Comparison of ENCODE assay signal across 25 cellular contexts in genomic region chr20:47235111-47235510, GRCh38.
"Had no signal": no experiment of that assay in that cellular context is flagged by ENCODE, and none has a peak within 500 bp of the region (broad histone marks: within the 10 kb centered on the region; RNA-seq: fewer than 3 reads in every experiment).

No MANE protein-coding gene starts in this region.

- H3K27me3 ChIP-seq: colonic mucosa, dorsolateral prefrontal cortex, esophagus squamous epithelium, gastrocnemius medialis, heart right ventricle, left lung had no signal

- H3K27ac Mint-ChIP-seq: dendritic cell treated with granulocyte-macrophage colony-stimulating factor and Interleukin-4, amounts not matched to agents 40 ng/mL and 50 ng/mL, for 4 days; mesothelial cell of epicardium had no signal

- H3K4me3 ChIP-seq: colonic mucosa, dorsolateral prefrontal cortex, esophagus squamous epithelium, gastrocnemius medialis, heart right ventricle, left lung, lower lobe of right lung, mucosa of descending colon had no signal

- H3K27ac ChIP-seq: colonic mucosa, epithelial cell of prostate, esophagus squamous epithelium, gastrocnemius medialis, heart right ventricle, left lung, lower lobe of right lung had no signal

- H3K27me3 Mint-ChIP-seq: dendritic cell treated with granulocyte-macrophage colony-stimulating factor and Interleukin-4, amounts not matched to agents 40 ng/mL and 50 ng/mL, for 4 days; naive B cell had no signal

- H3K9me3 ChIP-seq: colonic mucosa, esophagus squamous epithelium, gastrocnemius medialis, heart right ventricle, left lung, lower lobe of right lung, mucosa of descending colon had no signal

- H3K4me3 Mint-ChIP-seq: dendritic cell treated with granulocyte-macrophage colony-stimulating factor and Interleukin-4, amounts not matched to agents 40 ng/mL and 50 ng/mL, for 4 days; mesothelial cell of epicardium; naive B cell had no signal

- H3K4me1 ChIP-seq: colonic mucosa, esophagus squamous epithelium, gastrocnemius medialis, left lung, lower lobe of right lung had no signal

- H3K9me3 Mint-ChIP-seq: dendritic cell treated with granulocyte-macrophage colony-stimulating factor and Interleukin-4, amounts not matched to agents 40 ng/mL and 50 ng/mL, for 4 days; mesothelial cell of epicardium; naive B cell had no signal

- DNase-seq: colonic mucosa; cortex of kidney; dorsolateral prefrontal cortex; effector CD4-positive, alpha-beta T cell; effector memory CD4-positive, alpha-beta T cell; erythroblast; esophagus squamous epithelium; foreskin fibroblast; foreskin melanocyte; gastrocnemius medialis; glutamatergic neuron; head of caudate nucleus; heart right ventricle; hippocampal formation; left cardiac atrium; left lung; left ventricle myocardium superior; lower lobe of right lung; mesenchymal stem cell; mucosa of descending colon; naive B cell had no signal

- ATAC-seq: esophagus mucosa, gastrocnemius medialis, heart right ventricle, left cardiac atrium, left lung, left ventricle myocardium superior, lower lobe of right lung, mucosa of descending colon had no signal

- H3K4me1 Mint-ChIP-seq: naive B cell had no signal
